Comparison of ENCODE assay signal across 31 cellular contexts in genomic region chr6:4101298-4101697, GRCh38. TPM values are rescaled to one million over a fixed set of nuclear protein-coding genes. Genes with fewer than 3 reads are reported as not detected.
"Had no signal": no experiment of that assay in that cellular context is flagged by ENCODE, and none has a peak within 500 bp of the region (broad histone marks: within the 10 kb centered on the region; RNA-seq: fewer than 3 reads in every experiment).

No MANE protein-coding gene starts in this region.

- H3K27ac ChIP-seq: stomach, suprapubic skin, testis, thoracic aorta, thyroid gland, tibial artery, tibial nerve, transverse colon, upper lobe of left lung, upper lobe of right lung, uterus, vagina had no signal

- H3K36me3 ChIP-seq: stomach, suprapubic skin, thoracic aorta, thyroid gland, tibial artery, tibial nerve, transverse colon, upper lobe of left lung, upper lobe of right lung, uterus, vagina had no signal

- H3K4me1 ChIP-seq: suprapubic skin, testis, thyroid gland, tibial artery, tibial nerve, upper lobe of left lung, upper lobe of right lung, uterus, vagina had no signal

- ATAC-seq: stimulated activated effector memory CD8-positive, alpha-beta T cell treated with anti-CD3 and anti-CD28 coated beads, Interleukin-12 subunit alpha, Interleukin-12 subunit beta, amount 100 ng/mL, for 72 hours; stimulated activated memory B cell treated with anti-CD40 and anti-IgM and Interleukin-4, amounts not matched to agents 10 μg/mL and 1 μg/mL and 100 μg/mL, for 72 hours; stimulated activated naive B cell treated with anti-CD40 and anti-IgM and Interleukin-4, amounts not matched to agents 10 μg/mL and 1 μg/mL and 100 μg/mL, for 72 hours; stimulated activated naive CD8-positive, alpha-beta T cell treated with anti-CD3 and anti-CD28 coated beads, Interleukin-15, amount 100 ng/mL, for 72 hours; stimulated activated naive CD8-positive, alpha-beta T cell treated with anti-CD3 and anti-CD28 coated beads, Interleukin-15, Interleukin-2, amounts not matched to agents 100 U/mL and 50 U/mL, for 24 hours; upper lobe of right lung had no signal

- H3K4me3 ChIP-seq: stomach, suprapubic skin, testis, thoracic aorta, thyroid gland, tibial artery, tibial nerve, transverse colon, upper lobe of left lung, upper lobe of right lung, uterus, vagina had no signal

- H3K9me3 ChIP-seq: stomach, suprapubic skin, testis, thoracic aorta, thyroid gland, tibial artery, tibial nerve, transverse colon, upper lobe of left lung, upper lobe of right lung, uterus, vagina had no signal

- DNase-seq: stimulated activated CD4-positive, alpha-beta T cell treated with anti-CD3 and anti-CD28 coated beads, Interleukin-2, amount 100 ng/mL, for 48 hours; stimulated activated CD4-positive, alpha-beta T cell treated with anti-CD3 and anti-CD28 coated beads, Interleukin-4, amount 100 ng/mL, for 1 hour; stimulated activated CD4-positive, alpha-beta T cell treated with anti-CD3 and anti-CD28 coated beads, Interleukin-4, amount 100 ng/mL, for 24 hours; stimulated activated CD4-positive, alpha-beta T cell treated with anti-CD3 and anti-CD28 coated beads, Interleukin-4, amount 100 ng/mL, for 4 hours; stimulated activated CD8-positive, alpha-beta memory T cell treated with anti-CD3 and anti-CD28 coated beads, Interleukin-4, amount 100 ng/mL, for 48 hours; stimulated activated naive B cell treated with anti-CD40 and anti-IgM and Interleukin-4, amounts not matched to agents 10 μg/mL and 1 μg/mL and 100 μg/mL, for 72 hours; stimulated activated naive CD4-positive, alpha-beta T cell; stimulated activated naive CD4-positive, alpha-beta T cell treated with Interleukin-2 at 50 U/mL for 16 hours; stimulated activated naive CD8-positive, alpha-beta T cell treated with anti-CD3 and anti-CD28 coated beads, Interleukin-15, amount 100 ng/mL, for 72 hours; stimulated activated naive CD8-positive, alpha-beta T cell treated with anti-CD3 and anti-CD28 coated beads, Interleukin-15, Interleukin-2, amounts not matched to agents 100 U/mL and 50 U/mL, for 24 hours; stomach; substantia nigra; testis; thyroid gland; tibial artery; transverse colon; trophoblast cell; upper lobe of left lung; upper lobe of right lung; uterus had no signal

- H3K27me3 ChIP-seq: stomach, suprapubic skin, testis, thyroid gland, tibial artery, tibial nerve, transverse colon, upper lobe of left lung, upper lobe of right lung, uterus, vagina had no signal

- FAIRE-seq: urothelium cell line had no signal

RNA-seq across cellular contexts. Expression of gene FAM217A, which starts 22.4 kb away (rescaled TPM):
- total RNA-seq: stomach, subcutaneous adipose tissue, suprapubic skin, temporal lobe, thoracic aorta, tibial nerve, transverse colon, upper lobe of left lung, upper lobe of right lung, ureter, urinary bladder, uterus, vagina had no signal
- polyA plus RNA-seq: urinary bladder had no signal
